In the genomic region with DNA sequence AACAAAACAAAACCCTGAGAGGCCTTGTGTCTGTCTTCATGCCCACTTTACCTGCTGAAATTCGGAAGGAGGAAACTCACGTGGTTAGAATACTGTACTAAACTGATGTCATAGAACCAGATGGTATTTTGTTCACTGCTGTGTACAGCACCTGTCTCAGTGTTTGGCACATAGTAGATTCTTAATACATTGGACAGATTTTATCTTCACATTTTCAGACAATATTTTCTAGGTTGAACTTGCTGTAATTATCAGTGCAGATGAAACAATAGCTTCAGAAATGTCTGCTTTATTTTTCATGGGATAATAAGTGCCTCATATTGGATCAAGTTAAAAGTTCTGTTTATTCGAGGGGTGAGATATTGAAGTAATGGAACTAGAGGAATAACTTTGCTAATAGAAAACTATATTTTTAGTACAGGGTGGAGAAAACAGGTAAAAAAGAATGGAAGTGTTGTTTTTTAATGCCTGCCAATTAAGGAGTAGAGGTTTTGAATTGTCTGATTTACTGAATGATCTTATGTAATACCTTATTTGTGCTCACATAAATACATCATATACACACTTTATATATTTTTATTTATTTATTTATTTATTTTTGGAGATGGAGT, we compare ENCODE assay signal across 12 cellular contexts.
"Had no signal": no experiment of that assay in that cellular context is flagged by ENCODE, and none has a peak within 500 bp of the region (broad histone marks: within the 10 kb centered on the region; RNA-seq: fewer than 3 reads in every experiment).

No MANE protein-coding gene starts in this region.

- H3K4me3 ChIP-seq: gastroesophageal sphincter, left lung, thoracic aorta had no signal

- H3K27ac ChIP-seq: gastroesophageal sphincter, left lung, thoracic aorta had no signal

- H3K4me1 ChIP-seq: gastroesophageal sphincter, left lung had no signal

- H3K4me3 Mint-ChIP-seq: activated naive CD8-positive, alpha-beta T cell treated with anti-CD3 and anti-CD28 coated beads, Interleukin-2, amount 10 ng/mL, durations not matched to agents 7 days and 5 days; memory B cell had no signal

- H3K27me3 ChIP-seq: gastroesophageal sphincter, left lung had no signal

- DNase-seq: activated CD8-positive, alpha-beta memory T cell treated with anti-CD3 and anti-CD28 coated beads, Interleukin-2, amount 50 U/mL, for 48 hours; activated effector memory CD4-positive, alpha-beta T cell treated with Interleukin-2 at 50 U/mL for 16 hours; activated naive CD8-positive, alpha-beta T cell treated with anti-CD3 and anti-CD28 coated beads, Interleukin-2, amount 10 ng/mL, durations not matched to agents 7 days and 5 days; effector memory CD4-positive, alpha-beta T cell; left lung; stimulated activated CD4-positive, alpha-beta T cell treated with anti-CD3 and anti-CD28 coated beads, Interleukin-12 subunit alpha, Interleukin-12 subunit beta, amount 100 ng/mL, for 4 hours; stimulated activated naive CD4-positive, alpha-beta T cell treated with Interleukin-2 at 50 U/mL for 16 hours had no signal

- FAIRE-seq: astrocyte, keratinocyte had no signal

- H3K9me3 Mint-ChIP-seq: activated naive CD8-positive, alpha-beta T cell treated with anti-CD3 and anti-CD28 coated beads, Interleukin-2, amount 10 ng/mL, durations not matched to agents 7 days and 5 days; memory B cell had no signal

- ATAC-seq: gastroesophageal sphincter, left lung had no signal

- H3K9me3 ChIP-seq: gastroesophageal sphincter, left lung, thoracic aorta had no signal

- H3K27me3 Mint-ChIP-seq: activated naive CD8-positive, alpha-beta T cell treated with anti-CD3 and anti-CD28 coated beads, Interleukin-2, amount 10 ng/mL, durations not matched to agents 7 days and 5 days; memory B cell had no signal

- H3K27ac Mint-ChIP-seq: activated naive CD8-positive, alpha-beta T cell treated with anti-CD3 and anti-CD28 coated beads, Interleukin-2, amount 10 ng/mL, durations not matched to agents 7 days and 5 days; memory B cell had no signal
